8 cellular contexts compared by ENCODE assay signal in the genomic region with DNA sequence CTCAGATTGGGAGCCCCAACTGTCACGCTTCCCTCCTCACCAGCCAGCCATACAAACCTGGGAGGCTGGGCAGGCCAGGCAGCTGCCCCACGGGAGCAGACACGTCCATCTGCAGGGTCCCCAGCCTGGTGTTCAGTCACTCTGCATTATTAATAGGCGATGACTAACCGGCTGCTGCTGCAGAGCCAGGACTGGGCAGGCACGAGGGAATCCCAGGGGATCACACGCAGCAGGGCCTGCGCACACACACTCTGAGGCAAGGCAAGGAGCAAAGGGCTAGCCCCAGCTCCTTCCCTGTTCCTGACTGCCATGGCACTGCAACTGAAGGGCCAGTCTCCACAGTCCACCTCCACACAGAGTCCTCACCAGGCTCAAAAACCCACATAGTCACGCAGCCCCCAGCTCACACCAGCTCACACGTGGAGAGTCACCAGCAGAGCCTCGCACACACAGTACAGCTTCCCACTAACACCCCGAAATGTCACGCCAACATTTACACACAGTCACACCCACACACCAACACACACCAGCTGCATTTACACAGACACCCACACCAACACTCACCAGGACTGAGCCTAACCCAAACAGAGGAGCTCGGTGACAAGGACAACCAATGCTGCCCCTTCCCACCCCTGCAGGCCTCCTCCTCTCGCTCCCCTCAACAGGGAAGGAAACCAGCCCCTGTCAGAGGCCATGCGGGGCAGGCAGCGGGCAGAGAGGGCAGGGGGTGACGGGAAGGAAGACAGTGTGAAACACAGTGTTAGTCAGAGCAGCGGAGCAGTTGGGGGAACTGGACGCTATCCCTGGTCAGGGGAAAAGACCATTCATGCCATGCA. TPM values are rescaled to one million over a fixed set of nuclear protein-coding genes. Genes with fewer than 3 reads are reported as not detected.
DNase-seq lines count a peak whose midpoint lies in the region; ATAC-seq and TF ChIP-seq lines count a peak whose summit lies in the region.

No MANE protein-coding gene starts in this region.

- intact Hi-C loops in Right ventricle myocardium superior (cut with DNase I), result no loop called here
- intact Hi-C loops in Calu3 (cut with micrococcal nuclease; ENCODE audit: unreplicated experiment), result no loop called here

- H3K9me3 ChIP-seq in SJSA1 (replicated peaks), result no peaks in the 10 kb centered on the region; the same call in 1 of the 2 replicates
- no peaks in the 10 kb centered on the region for H3K9me3 ChIP-seq in smooth muscle cell (replicated peaks; ENCODE audit: low read depth)

- ATAC-seq in GM18520 (IDR thresholded peaks at IDR 0.05; ENCODE audit: unreplicated experiment) (peak; percentile 38), Right ventricle myocardium superior (ENCODE audit: poor library complexity) (peak; percentile 99), HG02588 (IDR thresholded peaks at IDR 0.05; ENCODE audit: unreplicated experiment) (no peak), GM21447 (IDR thresholded peaks at IDR 0.05; ENCODE audit: unreplicated experiment) (no peak), GM21381 (IDR thresholded peaks at IDR 0.05; ENCODE audit: unreplicated experiment) (no peak)

- H2AFZ ChIP-seq in smooth muscle cell (ENCODE audit: low read depth), result peak overlapping the region; percentile 65

- DNase-seq in SJSA1 (ENCODE audit: low read depth in 1 of 2, low spot score in 2 of 2) (peak; percentile 48 to 82), Right ventricle myocardium superior (peak; percentile 87), smooth muscle cell (lab: John Stamatoyannopoulos, UW; ENCODE audit: unreplicated experiment) (peak; percentile 40), Calu3 (no peak)

- H3K36me3 ChIP-seq in SJSA1 (no peaks in the 10 kb centered on the region), smooth muscle cell (ENCODE audit: low read depth) (no peaks in the 10 kb centered on the region)

- H3K27ac Mint-ChIP-seq in Calu3 (ENCODE audit: unreplicated experiment), result no peak overlapping the region

- H3K27me3 ChIP-seq in SJSA1 (replicated peaks), result peaks cover 77% of the 10 kb centered on the region
- H3K27me3 ChIP-seq in smooth muscle cell (ENCODE audit: low read depth), result no peaks in the 10 kb centered on the region

- no peaks in the 10 kb centered on the region for H4K20me1 ChIP-seq in smooth muscle cell (ENCODE audit: low read depth)

- H3K36me3 Mint-ChIP-seq in Calu3 (ENCODE audit: insufficient read depth, unreplicated experiment), result no peaks in the 10 kb centered on the region

- WGBS in smooth muscle cell (ENCODE audit: low lambda C conversion rate), result 34% methylated on average over 20 of the region's 20 CpGs

- peaks cover 97% of the 10 kb centered on the region for H3K27me3 Mint-ChIP-seq in Calu3 (ENCODE audit: unreplicated experiment)

- H3K4me1 ChIP-seq in SJSA1 (replicated peaks), result peaks cover 9% of the 10 kb centered on the region
- peaks cover 9% of the 10 kb centered on the region for H3K4me1 ChIP-seq in smooth muscle cell (ENCODE audit: low read depth)

- H3K9ac ChIP-seq in smooth muscle cell (ENCODE audit: low read depth), result peak overlapping the region; percentile 39

- BruUV-seq in Calu3 (replicated peaks; lab: Mats Ljungman, UMichigan), result no TSS peak

- TF ChIP-seq CTCF in smooth muscle cell (IDR thresholded peaks at IDR 0.05; ENCODE audit: borderline replicate concordance, insufficient read depth, poor library complexity, severe bottlenecking), result no peak
- no peak for TF ChIP-seq CTCF in Calu3 (IDR thresholded peaks at IDR 0.05; ENCODE audit: unreplicated experiment)

- CTCF ChIA-PET in Calu3 (lab: Charles Lee), result interaction anchor here (1.1 kb wide), 1 partner anchor 13 kb away, joined by 3 read pairs; no protein-coding TSS in a partner anchor

- H3K79me2 ChIP-seq in smooth muscle cell (ENCODE audit: low read depth), result no peaks in the 10 kb centered on the region

- H3F3A ChIP-seq in smooth muscle cell (ENCODE audit: low read depth), result peaks cover 6% of the 10 kb centered on the region

- H3K27ac ChIP-seq in SJSA1 (no peak overlapping the region), smooth muscle cell (ENCODE audit: low read depth) (peak overlapping the region; percentile 80)

- no peak overlapping the region for H3K4me3 Mint-ChIP-seq in Calu3 (ENCODE audit: low read depth, unreplicated experiment)

- H3K4me2 ChIP-seq in smooth muscle cell, result peak overlapping the region; percentile 40

- peaks cover 9% of the 10 kb centered on the region for H3K4me1 Mint-ChIP-seq in Calu3 (ENCODE audit: low read depth, unreplicated experiment)

- no peaks in the 10 kb centered on the region for H3K9me3 Mint-ChIP-seq in Calu3 (ENCODE audit: low read depth, unreplicated experiment)

- no peak overlapping the region for H3K4me3 ChIP-seq in SJSA1
- H3K4me3 ChIP-seq in smooth muscle cell, result no peak overlapping the region

RNA-seq across cellular contexts. Expression of gene NRXN2, which starts 47.4 kb away (rescaled TPM):
- not detected in 2 replicates for total RNA-seq in SJSA1 (2014; rRNA removed; shearing (Covaris generic))
- total RNA-seq in Right ventricle myocardium superior, result 0.86 TPM
- total RNA-seq in smooth muscle cell, result 0.13 and 1.4 TPM in 2 replicates
- polyA plus RNA-seq in smooth muscle cell, result 1.7 and 2.6 TPM in 2 replicates
- not detected in 2 replicates for total RNA-seq in Calu3 (2022)

Comparison
In these comparisons a context has a peak if more than half of its experiments do, and no peak if none do; other contexts are left out.
1. ATAC-seq: peak in GM18520 (single experiment) and Right ventricle myocardium superior (single experiment); none in HG02588 (single experiment), GM21447 (single experiment) and GM21381 (single experiment).